Comparison of ENCODE assay signal across 20 cellular contexts in genomic region chr5:175250426-175250825, GRCh38.
"Had no signal": no experiment of that assay in that cellular context is flagged by ENCODE, and none has a peak within 500 bp of the region (broad histone marks: within the 10 kb centered on the region; RNA-seq: fewer than 3 reads in every experiment).

No MANE protein-coding gene starts in this region.

- H3K27me3 ChIP-seq: MG63, SJCRH30 had no signal

- DNase-seq: Karpas-422, KG1, MG63, NCI-H1092, NCI-H1105 treated with DMSO at 0.1 percent for 48 hours, NCI-H1417 treated with DMSO at 0.1 percent for 48 hours, NCI-H146, NCI-H1694 treated with DMSO at 0.1 percent for 48 hours, NCI-H1930, NCI-H2081, NCI-H2107, NCI-H2227 treated with DMSO at 0.1 percent for 48 hours, NCI-H526, PC-3, SHP77 treated with DMSO at 0.1 percent for 48 hours, SJCRH30, T-helper 2 cell had no signal

- ATAC-seq: Panc1, PC-3, SK-N-SH treated with all-trans-retinoic acid at 6 μM for 48 hours had no signal

- H3K9me3 ChIP-seq: MG63, SJCRH30 had no signal

- H3K27ac ChIP-seq: RWPE1, SJCRH30 had no signal

- H3K36me3 ChIP-seq: MG63, SJCRH30 had no signal

- H3K4me3 ChIP-seq: MG63, SJCRH30 had no signal
